In genomic region chr19:58033741-58034475, GRCh38 we compare ENCODE assay signal across 9 cellular contexts. TPM values are rescaled to one million over a fixed set of nuclear protein-coding genes. Genes with fewer than 3 reads are reported as not detected.
A peak's percentile ranks its signal among the peaks of the same experiment; 100 is the strongest.
DNase-seq lines count a peak whose midpoint lies in the region; ATAC-seq, FAIRE-seq and TF ChIP-seq lines count a peak whose summit lies in the region.
"Had no signal": no experiment of that assay in that cellular context is flagged by ENCODE, and none has a peak within 500 bp of the region (broad histone marks: within the 10 kb centered on the region; RNA-seq: fewer than 3 reads in every experiment).

Gene ZSCAN1 (plus strand): TSS chr19:58034025. CDS start chr19:58037837, 3,812 bp downstream.

- H3K9me3 ChIP-seq in esophagus muscularis mucosa: peaks cover 0 to 40% (median 18%) of the 10 kb centered on the region in 4 donors

- H3K27ac ChIP-seq in esophagus muscularis mucosa (replicated peaks in 1 of 4) (peak within 1 kb of the TSS in 3 of 4 donors; percentile 41 to 78 (median 66)), substantia nigra (ENCODE audit: low read depth, low read length, poor library complexity, severe bottlenecking) (peak within 1 kb of the TSS; percentile 42)

- H3K4me1 ChIP-seq in esophagus muscularis mucosa: peaks cover 3 to 26% (median 17%) of the 10 kb centered on the region in 4 donors

- no peak for TF ChIP-seq CTCF in esophagus muscularis mucosa (IDR thresholded peaks at IDR 0.05)

- no peaks in the 10 kb centered on the region for H3K36me3 ChIP-seq in esophagus muscularis mucosa

- peak; percentile 13 for FAIRE-seq in TTC549 (lab: Jason Lieb, UNC)
- FAIRE-seq: keratinocyte had no signal

- peak; percentile 93 for DNase-seq in ELF-1 (ENCODE audit: low read depth, low spot score)
- DNase-seq in esophagus muscularis mucosa (ENCODE audit: extremely low spot score): peak; percentile 94
- DNase-seq in midbrain (lab: John Stamatoyannopoulos, UW): peak; percentile 95
- peak; percentile 21 to 98 (median 91) for DNase-seq in substantia nigra (lab: John Stamatoyannopoulos, UW)
- no peak for DNase-seq in Kasumi-1 (lab: John Stamatoyannopoulos, UW)
- no peak for DNase-seq in activated CD4-positive, alpha-beta T cell treated with anti-CD3 and anti-CD28 coated beads for 4 hours

- H3K27me3 ChIP-seq in esophagus muscularis mucosa: peaks cover 0 to 47% (median 6%) of the 10 kb centered on the region in 4 donors

- TF ChIP-seq POLR2A in esophagus muscularis mucosa (IDR thresholded peaks at IDR 0.05; ENCODE audit: low read depth): no peak

- WGBS in esophagus muscularis mucosa: 5% methylated on average over 18 of the region's 101 CpGs

- no peak for ATAC-seq in GM21381 (IDR thresholded peaks at IDR 0.05; ENCODE audit: unreplicated experiment)

- intact Hi-C loops in esophagus muscularis mucosa (cut with DNase I): no loop called here

- no peak for TF ChIP-seq EP300 in esophagus muscularis mucosa (IDR thresholded peaks at IDR 0.05)

- H3K4me3 ChIP-seq in esophagus muscularis mucosa: peak within 1 kb of the TSS; percentile 60 to 71 (median 62)

RNA-seq across cellular contexts. Expression of gene ZSCAN1, which starts in this region (rescaled TPM):
- not detected for total RNA-seq in esophagus muscularis mucosa

Comparison
In these comparisons a context has a peak if more than half of its experiments do, and no peak if none do; other contexts are left out.
1. Peak in DNase-seq, H3K4me3 ChIP-seq and H3K27ac ChIP-seq in esophagus muscularis mucosa; RNA of the gene not detected or under 1 TPM.
2. DNase-seq: peak in ELF-1 (single experiment), midbrain (single experiment) and substantia nigra (49 of 49); none in Kasumi-1 (0 of 2) and activated CD4-positive, alpha-beta T cell treated with anti-CD3 and anti-CD28 coated beads for 4 hours (0 of 2).